18 cellular contexts compared by ENCODE assay signal in genomic region chr18:13120967-13121586, GRCh38.
DNase-seq lines count a peak whose midpoint lies in the region; ATAC-seq and TF ChIP-seq lines count a peak whose summit lies in the region.
"Had no signal": no experiment of that assay in that cellular context is flagged by ENCODE, and none has a peak within 500 bp of the region (broad histone marks: within the 10 kb centered on the region; RNA-seq: fewer than 3 reads in every experiment).

No MANE protein-coding gene starts in this region.

- intact Hi-C loops in activated T-helper 1 cell treated with anti-CD3 and anti-CD28 coated beads, Interleukin-12 subunit alpha, Interleukin-12 subunit beta, Interleukin-2, Interleukin-4 antibody, amounts not matched to agents 30 ng/mL and 10 ng/mL and 1 ng/mL, durations not matched to agents 14 hours and 24 hours and 36 hours (cut with micrococcal nuclease) = no loop called here

- no peaks in the 10 kb centered on the region for H3K4me1 Mint-ChIP-seq in activated T-helper 1 cell treated with anti-CD3 and anti-CD28 coated beads, Interleukin-12 subunit alpha, Interleukin-12 subunit beta, Interleukin-2, Interleukin-4 antibody, amounts not matched to agents 30 ng/mL and 10 ng/mL and 1 ng/mL, durations not matched to agents 14 hours and 24 hours and 36 hours (ENCODE audit: low read depth)
- H3K4me1 Mint-ChIP-seq: activated CD4-positive, alpha-beta T cell treated with anti-CD3 and anti-CD28 coated beads, Interleukin-2, amount 10 ng/mL, durations not matched to agents 24 days and 14 days; CD14-positive monocyte had no signal

- H3K27ac Mint-ChIP-seq in activated T-helper 1 cell treated with anti-CD3 and anti-CD28 coated beads, Interleukin-12 subunit alpha, Interleukin-12 subunit beta, Interleukin-2, Interleukin-4 antibody, amounts not matched to agents 30 ng/mL and 10 ng/mL and 1 ng/mL, durations not matched to agents 14 hours and 24 hours and 36 hours = no peak overlapping the region
- H3K27ac Mint-ChIP-seq: activated CD4-positive, alpha-beta T cell treated with anti-CD3 and anti-CD28 coated beads, Interleukin-2, amount 10 ng/mL, durations not matched to agents 24 days and 14 days; CD14-positive monocyte; immature natural killer cell; progenitor cell of endocrine pancreas; T-helper 2 cell treated with Interferon-gamma antibody and Interleukin-4, amounts not matched to agents 5 μg/mL and 100 μg/mL, for 36 hours had no signal

- no peak overlapping the region for H3K4me3 Mint-ChIP-seq in activated T-helper 1 cell treated with anti-CD3 and anti-CD28 coated beads, Interleukin-12 subunit alpha, Interleukin-12 subunit beta, Interleukin-2, Interleukin-4 antibody, amounts not matched to agents 30 ng/mL and 10 ng/mL and 1 ng/mL, durations not matched to agents 14 hours and 24 hours and 36 hours
- H3K4me3 Mint-ChIP-seq: activated CD4-positive, alpha-beta T cell treated with anti-CD3 and anti-CD28 coated beads, Interleukin-2, amount 10 ng/mL, durations not matched to agents 24 days and 14 days; CD14-positive monocyte; immature natural killer cell; T-helper 2 cell treated with Interferon-gamma antibody and Interleukin-4, amounts not matched to agents 5 μg/mL and 100 μg/mL, for 36 hours had no signal

- no peaks in the 10 kb centered on the region for H3K9me3 Mint-ChIP-seq in activated T-helper 1 cell treated with anti-CD3 and anti-CD28 coated beads, Interleukin-12 subunit alpha, Interleukin-12 subunit beta, Interleukin-2, Interleukin-4 antibody, amounts not matched to agents 30 ng/mL and 10 ng/mL and 1 ng/mL, durations not matched to agents 14 hours and 24 hours and 36 hours
- H3K9me3 Mint-ChIP-seq: activated CD4-positive, alpha-beta T cell treated with anti-CD3 and anti-CD28 coated beads, Interleukin-2, amount 10 ng/mL, durations not matched to agents 24 days and 14 days; CD14-positive monocyte; immature natural killer cell; T-helper 2 cell treated with Interferon-gamma antibody and Interleukin-4, amounts not matched to agents 5 μg/mL and 100 μg/mL, for 36 hours had no signal

- no peak for ATAC-seq in HG02588 (IDR thresholded peaks at IDR 0.05; ENCODE audit: unreplicated experiment)
- ATAC-seq: gastrocnemius medialis had no signal

- peaks cover 17% of the 10 kb centered on the region for H3K36me3 Mint-ChIP-seq in activated T-helper 1 cell treated with anti-CD3 and anti-CD28 coated beads, Interleukin-12 subunit alpha, Interleukin-12 subunit beta, Interleukin-2, Interleukin-4 antibody, amounts not matched to agents 30 ng/mL and 10 ng/mL and 1 ng/mL, durations not matched to agents 14 hours and 24 hours and 36 hours (ENCODE audit: low read depth)

- DNase-seq in GM04503 (ENCODE audit: low read depth) (peak; percentile 55), astrocyte of the hippocampus (ENCODE audit: low read depth, low spot score) (peak; percentile 93), foreskin fibroblast (peak; percentile 67 to 72), retinal pigment epithelial cell (ENCODE audit: low read depth) (peak; percentile 83), SHP77 (lab: John Stamatoyannopoulos, UW) (no peak), NCI-H2107 (lab: John Stamatoyannopoulos, UW) (no peak)
- no peak for DNase-seq in activated T-helper 1 cell treated with anti-CD3 and anti-CD28 coated beads, Interleukin-12 subunit alpha, Interleukin-12 subunit beta, Interleukin-2, Interleukin-4 antibody, amounts not matched to agents 30 ng/mL and 10 ng/mL and 1 ng/mL, durations not matched to agents 14 hours and 24 hours and 36 hours (ENCODE audit: low spot score)
- DNase-seq: activated CD4-positive, alpha-beta T cell treated with anti-CD3 and anti-CD28 coated beads, Interleukin-2, amount 10 ng/mL, durations not matched to agents 24 days and 14 days; activated T-cell treated with anti-CD3 and anti-CD28 coated beads, Interleukin-2, amount 50 U/mL, for 1 hour; gastrocnemius medialis; immature natural killer cell; NCI-H2029 treated with DMSO at 0.1 percent for 48 hours; NCI-H82; transverse colon had no signal

- H3K27me3 Mint-ChIP-seq in activated T-helper 1 cell treated with anti-CD3 and anti-CD28 coated beads, Interleukin-12 subunit alpha, Interleukin-12 subunit beta, Interleukin-2, Interleukin-4 antibody, amounts not matched to agents 30 ng/mL and 10 ng/mL and 1 ng/mL, durations not matched to agents 14 hours and 24 hours and 36 hours (ENCODE audit: insufficient read depth) = no peaks in the 10 kb centered on the region
- H3K27me3 Mint-ChIP-seq: activated CD4-positive, alpha-beta T cell treated with anti-CD3 and anti-CD28 coated beads, Interleukin-2, amount 10 ng/mL, durations not matched to agents 24 days and 14 days; progenitor cell of endocrine pancreas had no signal

- TF ChIP-seq CTCF in foreskin fibroblast (IDR thresholded peaks at IDR 0.05; ENCODE audit: low read depth, low read length) (no peak), retinal pigment epithelial cell (conservative IDR thresholded peaks at IDR 0.05; ENCODE audit: low read depth, low read length) (peak; percentile 2)

- no peak overlapping the region for H3K4me3 ChIP-seq in foreskin fibroblast (ENCODE audit: low read depth in 1 of 2, low read length in 2 of 2)
- H3K4me3 ChIP-seq in retinal pigment epithelial cell (ENCODE audit: low read length) = no peak overlapping the region
- H3K4me3 ChIP-seq: gastrocnemius medialis, transverse colon had no signal

Comparison
In these comparisons a context has a peak if more than half of its experiments do, and no peak if none do; other contexts are left out.
1. DNase-seq: peak in GM04503 (single experiment), astrocyte of the hippocampus (single experiment), foreskin fibroblast (2 of 2) and retinal pigment epithelial cell (single experiment); none in SHP77 (0 of 2), NCI-H2107 (single experiment) and activated T-helper 1 cell treated with anti-CD3 and anti-CD28 coated beads, Interleukin-12 subunit alpha, Interleukin-12 subunit beta, Interleukin-2, Interleukin-4 antibody, amounts not matched to agents 30 ng/mL and 10 ng/mL and 1 ng/mL, durations not matched to agents 14 hours and 24 hours and 36 hours (single experiment).